Comparison of ENCODE assay signal across 24 cellular contexts in genomic region chr7:135128931-135129330, GRCh38.
"Had no signal": no experiment of that assay in that cellular context is flagged by ENCODE, and none has a peak within 500 bp of the region (broad histone marks: within the 10 kb centered on the region; RNA-seq: fewer than 3 reads in every experiment).

No MANE protein-coding gene starts in this region.

- H2AFZ ChIP-seq: neural progenitor cell had no signal

- H3K9me3 ChIP-seq: ovary, testis, thyroid gland had no signal

- ATAC-seq: natural killer cell; sciatic nerve; stimulated activated naive B cell treated with anti-CD40 and anti-IgM and Interleukin-4, amounts not matched to agents 10 μg/mL and 1 μg/mL and 100 μg/mL, for 72 hours; stimulated activated naive CD8-positive, alpha-beta T cell treated with anti-CD3 and anti-CD28 coated beads, Interleukin-15, Interleukin-2, amounts not matched to agents 100 U/mL and 50 U/mL, for 24 hours had no signal

- H3K36me3 ChIP-seq: left ventricle myocardium inferior, ovary, right atrium auricular region, stomach, thyroid gland, transverse colon, upper lobe of left lung, vagina had no signal

- H3K4me2 ChIP-seq: neural progenitor cell had no signal

- H3K4me3 ChIP-seq: left ventricle myocardium inferior, lung, neural progenitor cell, ovary, right atrium auricular region, skin epidermis, stomach, testis, thyroid gland, transverse colon, upper lobe of left lung, vagina had no signal

- DNase-seq: islet precursor cell; left ventricle myocardium inferior; mesendoderm; naive B cell; natural killer cell; nephron progenitor cell; ovary; stimulated activated CD4-positive, alpha-beta T cell treated with anti-CD3 and anti-CD28 coated beads, Interleukin-12 subunit alpha, Interleukin-12 subunit beta, amount 100 ng/mL, for 4 hours; stimulated activated CD4-positive, alpha-beta T cell treated with anti-CD3 and anti-CD28 coated beads, Interleukin-15, amount 100 ng/mL, for 24 hours; stimulated activated CD4-positive, alpha-beta T cell treated with anti-CD3 and anti-CD28 coated beads, Interleukin-2, amount 100 ng/mL, for 24 hours; stimulated activated CD4-positive, alpha-beta T cell treated with anti-CD3 and anti-CD28 coated beads, Interleukin-4, amount 100 ng/mL, for 1 hour; stimulated activated naive B cell treated with anti-CD40 and anti-IgM and Interleukin-4, amounts not matched to agents 10 μg/mL and 1 μg/mL and 100 μg/mL, for 72 hours; stimulated activated naive CD8-positive, alpha-beta T cell treated with anti-CD3 and anti-CD28 coated beads, Interleukin-15, Interleukin-2, amounts not matched to agents 100 U/mL and 50 U/mL, for 24 hours; stomach; testis; thyroid gland; transverse colon; upper lobe of left lung had no signal

- H3K9ac ChIP-seq: neural progenitor cell had no signal

- H3K27me3 ChIP-seq: neural progenitor cell, ovary, right atrium auricular region, stomach, testis, thyroid gland, transverse colon, upper lobe of left lung, vagina had no signal

- H3K4me1 ChIP-seq: left ventricle myocardium inferior, neural progenitor cell, right atrium auricular region, stomach, testis, thyroid gland, transverse colon, vagina had no signal

- H3K27ac ChIP-seq: left ventricle myocardium inferior, neural progenitor cell, ovary, right atrium auricular region, skin epidermis, stomach, testis, thyroid gland, transverse colon, vagina had no signal
